In genomic region chr6:138007014-138007472, GRCh38 we compare ENCODE assay signal across 1 cellular context.
TF ChIP-seq lines count a peak whose summit lies in the region.

No MANE protein-coding gene starts in this region.

TF ChIP-seq in GM12878, 131 proteins besides CTCF, POLR2A, EP300 and RAD21 (continued from another document):
- TF ChIP-seq BCL3 (IDR thresholded peaks at IDR 0.05; ENCODE audit: borderline replicate concordance, insufficient read depth, low read depth, low read length, poor library complexity, severe bottlenecking): peak; percentile 67
- no peak for TF ChIP-seq RFX5 (IDR thresholded peaks at IDR 0.05; ENCODE audit: low read depth, low read length)
- peak; percentile 68; the same call in 1 of the 2 replicates for TF ChIP-seq BACH1 (IDR thresholded peaks at IDR 0.05; ENCODE audit: borderline replicate concordance)
- TF ChIP-seq ZBTB33 (IDR thresholded peaks at IDR 0.05): no peak
- no peak for TF ChIP-seq WRNIP1 (IDR thresholded peaks at IDR 0.05; ENCODE audit: borderline replicate concordance, low read depth, low read length)
- TF ChIP-seq REST (IDR thresholded peaks at IDR 0.05; ENCODE audit: low read depth, low read length): no peak
- TF ChIP-seq NFXL1 (IDR thresholded peaks at IDR 0.05; ENCODE audit: borderline replicate concordance): no peak
- no peak for TF ChIP-seq ASH2L (IDR thresholded peaks at IDR 0.05; ENCODE audit: borderline replicate concordance, low read depth)
- TF ChIP-seq ZZZ3 (IDR thresholded peaks at IDR 0.05; ENCODE audit: control insufficient read depth, insufficient read length, low read depth): no peak
- TF ChIP-seq SMC3 (IDR thresholded peaks at IDR 0.05; ENCODE audit: borderline replicate concordance, low read length): peak; percentile 49; the same call in 1 of the 2 replicates
